In the genomic region with DNA sequence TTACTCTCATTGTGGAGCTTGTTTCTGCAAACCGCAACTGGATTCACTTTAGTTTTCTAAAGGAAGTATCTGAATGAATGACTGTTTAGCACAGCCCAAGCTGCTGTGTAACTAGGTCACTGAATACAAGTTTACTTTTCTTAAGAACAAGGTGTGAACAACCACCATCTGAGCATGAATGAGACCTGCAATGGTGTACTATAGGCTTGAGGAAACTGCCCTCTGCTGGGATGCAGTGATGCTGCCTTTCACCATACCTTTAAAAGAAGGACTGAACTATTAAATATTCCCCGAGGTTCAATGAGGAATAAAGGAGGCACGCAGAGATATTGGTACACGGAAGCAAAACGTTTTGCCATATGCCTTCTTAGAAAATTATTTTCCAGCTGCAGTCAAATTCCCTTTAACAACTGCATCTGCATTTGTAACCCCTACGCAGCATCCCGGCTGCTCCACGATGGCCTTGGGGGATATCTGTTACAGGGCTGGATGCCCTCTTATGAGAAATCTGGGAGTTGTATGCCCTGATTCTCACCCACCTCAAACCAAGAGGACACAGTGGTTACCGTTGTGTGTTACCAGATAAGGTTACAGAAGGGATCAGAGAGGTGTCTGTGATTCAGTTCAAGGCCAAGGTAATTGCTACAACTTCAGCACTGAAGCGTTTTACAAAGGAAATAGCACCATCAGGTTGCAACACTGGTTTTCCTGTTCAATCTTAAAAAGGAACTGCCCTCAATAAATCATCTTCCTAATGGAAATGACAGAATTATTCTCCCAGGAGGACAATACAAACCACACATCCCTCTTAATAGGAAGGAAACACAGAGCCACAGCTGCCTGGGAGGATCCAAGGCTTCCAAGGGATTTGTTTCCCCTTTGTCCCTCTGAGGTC, we compare ENCODE assay signal across 8 cellular contexts.
DNase-seq lines count a peak whose midpoint lies in the region; ATAC-seq and TF ChIP-seq lines count a peak whose summit lies in the region.

No MANE protein-coding gene starts in this region.

- peak; percentile 32 for ATAC-seq in esophagus mucosa

- H3K4me3 ChIP-seq in GM12875 (ENCODE audit: low read depth, low read length) (no peak overlapping the region), H7 (ENCODE audit: insufficient read depth, low read depth, low read length) (no peak overlapping the region)

- H3K27me3 ChIP-seq in H7 (ENCODE audit: control insufficient read depth, insufficient read depth, low read length), result no peaks in the 10 kb centered on the region

- TF ChIP-seq CTCF in GM12875 (IDR thresholded peaks at IDR 0.05; ENCODE audit: borderline replicate concordance, insufficient read depth, low read depth, low read length), result peak; percentile 35; the same call in 1 of the 2 replicates

- DNase-seq in NCI-H1417 (lab: John Stamatoyannopoulos, UW), result peak in 2 of 3 experiments; percentile 69 to 85
- DNase-seq in pons (ENCODE audit: low spot score), result peak; percentile 11
- no peak for DNase-seq in H7
- DNase-seq in NCI-H1092 treated with DMSO at 0.1 percent for 48 hours (lab: John Stamatoyannopoulos, UW), result no peak
- no peak for DNase-seq in putamen (ENCODE audit: low spot score)
- no peak for DNase-seq in NCI-H526 treated with DMSO at 0.1 percent for 48 hours (lab: John Stamatoyannopoulos, UW)

- no peaks in the 10 kb centered on the region for H3K36me3 ChIP-seq in H7 (replicated peaks; ENCODE audit: control insufficient read depth, insufficient read depth, low read length)

Comparison
In these comparisons a context has a peak if more than half of its experiments do, and no peak if none do; other contexts are left out.
1. DNase-seq: peak in NCI-H1417 (2 of 3) and pons (single experiment); none in H7 (single experiment), NCI-H1092 treated with DMSO at 0.1 percent for 48 hours (single experiment), putamen (single experiment) and NCI-H526 treated with DMSO at 0.1 percent for 48 hours (single experiment).